Comparison of ENCODE assay signal across 1 cellular context in genomic region chr15:42153874-42154575, GRCh38.
TF ChIP-seq lines count a peak whose summit lies in the region.

No MANE protein-coding gene starts in this region.

TF ChIP-seq in H1, 55 proteins besides CTCF, POLR2A, EP300 and RAD21:
- no peak for TF ChIP-seq BCL11A (IDR thresholded peaks at IDR 0.05; ENCODE audit: low read depth in 2 of 2, low read length in 2 of 2)
- no peak for TF ChIP-seq JUND (IDR thresholded peaks at IDR 0.05; ENCODE audit: low read length)
- no peak for TF ChIP-seq SP2 (IDR thresholded peaks at IDR 0.05; ENCODE audit: low read length)
- TF ChIP-seq CHD2 (IDR thresholded peaks at IDR 0.05; ENCODE audit: low read length), result no peak
- no peak for TF ChIP-seq RNF2 (IDR thresholded peaks at IDR 0.05; ENCODE audit: borderline replicate concordance, low read depth, low read length, missing control alignments, poor library complexity, severe bottlenecking)
- no peak for TF ChIP-seq EGR1 (IDR thresholded peaks at IDR 0.05; ENCODE audit: borderline replicate concordance, low read depth, low read length)
- TF ChIP-seq KDM4A (IDR thresholded peaks at IDR 0.05; ENCODE audit: low read depth, low read length, severe bottlenecking), result no peak
- TF ChIP-seq SRF (IDR thresholded peaks at IDR 0.05; ENCODE audit: low read depth, low read length), result no peak
- TF ChIP-seq, protein P1, sequence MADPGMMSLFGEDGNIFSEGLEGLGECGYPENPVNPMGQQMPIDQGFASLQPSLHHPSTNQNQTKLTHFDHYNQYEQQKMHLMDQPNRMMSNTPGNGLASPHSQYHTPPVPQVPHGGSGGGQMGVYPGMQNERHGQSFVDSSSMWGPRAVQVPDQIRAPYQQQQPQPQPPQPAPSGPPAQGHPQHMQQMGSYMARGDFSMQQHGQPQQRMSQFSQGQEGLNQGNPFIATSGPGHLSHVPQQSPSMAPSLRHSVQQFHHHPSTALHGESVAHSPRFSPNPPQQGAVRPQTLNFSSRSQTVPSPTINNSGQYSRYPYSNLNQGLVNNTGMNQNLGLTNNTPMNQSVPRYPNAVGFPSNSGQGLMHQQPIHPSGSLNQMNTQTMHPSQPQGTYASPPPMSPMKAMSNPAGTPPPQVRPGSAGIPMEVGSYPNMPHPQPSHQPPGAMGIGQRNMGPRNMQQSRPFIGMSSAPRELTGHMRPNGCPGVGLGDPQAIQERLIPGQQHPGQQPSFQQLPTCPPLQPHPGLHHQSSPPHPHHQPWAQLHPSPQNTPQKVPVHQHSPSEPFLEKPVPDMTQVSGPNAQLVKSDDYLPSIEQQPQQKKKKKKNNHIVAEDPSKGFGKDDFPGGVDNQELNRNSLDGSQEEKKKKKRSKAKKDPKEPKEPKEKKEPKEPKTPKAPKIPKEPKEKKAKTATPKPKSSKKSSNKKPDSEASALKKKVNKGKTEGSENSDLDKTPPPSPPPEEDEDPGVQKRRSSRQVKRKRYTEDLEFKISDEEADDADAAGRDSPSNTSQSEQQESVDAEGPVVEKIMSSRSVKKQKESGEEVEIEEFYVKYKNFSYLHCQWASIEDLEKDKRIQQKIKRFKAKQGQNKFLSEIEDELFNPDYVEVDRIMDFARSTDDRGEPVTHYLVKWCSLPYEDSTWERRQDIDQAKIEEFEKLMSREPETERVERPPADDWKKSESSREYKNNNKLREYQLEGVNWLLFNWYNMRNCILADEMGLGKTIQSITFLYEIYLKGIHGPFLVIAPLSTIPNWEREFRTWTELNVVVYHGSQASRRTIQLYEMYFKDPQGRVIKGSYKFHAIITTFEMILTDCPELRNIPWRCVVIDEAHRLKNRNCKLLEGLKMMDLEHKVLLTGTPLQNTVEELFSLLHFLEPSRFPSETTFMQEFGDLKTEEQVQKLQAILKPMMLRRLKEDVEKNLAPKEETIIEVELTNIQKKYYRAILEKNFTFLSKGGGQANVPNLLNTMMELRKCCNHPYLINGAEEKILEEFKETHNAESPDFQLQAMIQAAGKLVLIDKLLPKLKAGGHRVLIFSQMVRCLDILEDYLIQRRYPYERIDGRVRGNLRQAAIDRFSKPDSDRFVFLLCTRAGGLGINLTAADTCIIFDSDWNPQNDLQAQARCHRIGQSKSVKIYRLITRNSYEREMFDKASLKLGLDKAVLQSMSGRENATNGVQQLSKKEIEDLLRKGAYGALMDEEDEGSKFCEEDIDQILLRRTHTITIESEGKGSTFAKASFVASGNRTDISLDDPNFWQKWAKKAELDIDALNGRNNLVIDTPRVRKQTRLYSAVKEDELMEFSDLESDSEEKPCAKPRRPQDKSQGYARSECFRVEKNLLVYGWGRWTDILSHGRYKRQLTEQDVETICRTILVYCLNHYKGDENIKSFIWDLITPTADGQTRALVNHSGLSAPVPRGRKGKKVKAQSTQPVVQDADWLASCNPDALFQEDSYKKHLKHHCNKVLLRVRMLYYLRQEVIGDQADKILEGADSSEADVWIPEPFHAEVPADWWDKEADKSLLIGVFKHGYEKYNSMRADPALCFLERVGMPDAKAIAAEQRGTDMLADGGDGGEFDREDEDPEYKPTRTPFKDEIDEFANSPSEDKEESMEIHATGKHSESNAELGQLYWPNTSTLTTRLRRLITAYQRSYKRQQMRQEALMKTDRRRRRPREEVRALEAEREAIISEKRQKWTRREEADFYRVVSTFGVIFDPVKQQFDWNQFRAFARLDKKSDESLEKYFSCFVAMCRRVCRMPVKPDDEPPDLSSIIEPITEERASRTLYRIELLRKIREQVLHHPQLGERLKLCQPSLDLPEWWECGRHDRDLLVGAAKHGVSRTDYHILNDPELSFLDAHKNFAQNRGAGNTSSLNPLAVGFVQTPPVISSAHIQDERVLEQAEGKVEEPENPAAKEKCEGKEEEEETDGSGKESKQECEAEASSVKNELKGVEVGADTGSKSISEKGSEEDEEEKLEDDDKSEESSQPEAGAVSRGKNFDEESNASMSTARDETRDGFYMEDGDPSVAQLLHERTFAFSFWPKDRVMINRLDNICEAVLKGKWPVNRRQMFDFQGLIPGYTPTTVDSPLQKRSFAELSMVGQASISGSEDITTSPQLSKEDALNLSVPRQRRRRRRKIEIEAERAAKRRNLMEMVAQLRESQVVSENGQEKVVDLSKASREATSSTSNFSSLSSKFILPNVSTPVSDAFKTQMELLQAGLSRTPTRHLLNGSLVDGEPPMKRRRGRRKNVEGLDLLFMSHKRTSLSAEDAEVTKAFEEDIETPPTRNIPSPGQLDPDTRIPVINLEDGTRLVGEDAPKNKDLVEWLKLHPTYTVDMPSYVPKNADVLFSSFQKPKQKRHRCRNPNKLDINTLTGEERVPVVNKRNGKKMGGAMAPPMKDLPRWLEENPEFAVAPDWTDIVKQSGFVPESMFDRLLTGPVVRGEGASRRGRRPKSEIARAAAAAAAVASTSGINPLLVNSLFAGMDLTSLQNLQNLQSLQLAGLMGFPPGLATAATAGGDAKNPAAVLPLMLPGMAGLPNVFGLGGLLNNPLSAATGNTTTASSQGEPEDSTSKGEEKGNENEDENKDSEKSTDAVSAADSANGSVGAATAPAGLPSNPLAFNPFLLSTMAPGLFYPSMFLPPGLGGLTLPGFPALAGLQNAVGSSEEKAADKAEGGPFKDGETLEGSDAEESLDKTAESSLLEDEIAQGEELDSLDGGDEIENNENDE (IDR thresholded peaks at IDR 0.05; ENCODE audit: insufficient replicate concordance, low read length), result no peak
- TF ChIP-seq, protein P2, sequence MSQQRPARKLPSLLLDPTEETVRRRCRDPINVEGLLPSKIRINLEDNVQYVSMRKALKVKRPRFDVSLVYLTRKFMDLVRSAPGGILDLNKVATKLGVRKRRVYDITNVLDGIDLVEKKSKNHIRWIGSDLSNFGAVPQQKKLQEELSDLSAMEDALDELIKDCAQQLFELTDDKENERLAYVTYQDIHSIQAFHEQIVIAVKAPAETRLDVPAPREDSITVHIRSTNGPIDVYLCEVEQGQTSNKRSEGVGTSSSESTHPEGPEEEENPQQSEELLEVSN (IDR thresholded peaks at IDR 0.05), result no peak
- TF ChIP-seq SIRT6 (IDR thresholded peaks at IDR 0.05; ENCODE audit: low read length), result no peak
- TF ChIP-seq EZH2 (IDR thresholded peaks at IDR 0.05; ENCODE audit: low read depth, low read length, severe bottlenecking), result no peak
- no peak for TF ChIP-seq ZNF274 (IDR thresholded peaks at IDR 0.05; ENCODE audit: borderline replicate concordance, extremely low read depth, low read length)
- no peak for TF ChIP-seq ASH2L (IDR thresholded peaks at IDR 0.05; ENCODE audit: low read length)
- TF ChIP-seq CTBP2 (IDR thresholded peaks at IDR 0.05; ENCODE audit: borderline replicate concordance, insufficient read depth, insufficient read length, low read length), result no peak
- no peak for TF ChIP-seq GABPA (IDR thresholded peaks at IDR 0.05; ENCODE audit: borderline replicate concordance, insufficient read depth, low read length)
- TF ChIP-seq CBX8 (IDR thresholded peaks at IDR 0.05; ENCODE audit: borderline replicate concordance, low read depth, low read length), result no peak
- no peak for TF ChIP-seq YY1 (IDR thresholded peaks at IDR 0.05; ENCODE audit: low read depth, low read length)
- TF ChIP-seq RXRA (IDR thresholded peaks at IDR 0.05; ENCODE audit: insufficient read depth, low read depth, low read length), result no peak
